1 cellular context compared by ENCODE assay signal in the genomic region with DNA sequence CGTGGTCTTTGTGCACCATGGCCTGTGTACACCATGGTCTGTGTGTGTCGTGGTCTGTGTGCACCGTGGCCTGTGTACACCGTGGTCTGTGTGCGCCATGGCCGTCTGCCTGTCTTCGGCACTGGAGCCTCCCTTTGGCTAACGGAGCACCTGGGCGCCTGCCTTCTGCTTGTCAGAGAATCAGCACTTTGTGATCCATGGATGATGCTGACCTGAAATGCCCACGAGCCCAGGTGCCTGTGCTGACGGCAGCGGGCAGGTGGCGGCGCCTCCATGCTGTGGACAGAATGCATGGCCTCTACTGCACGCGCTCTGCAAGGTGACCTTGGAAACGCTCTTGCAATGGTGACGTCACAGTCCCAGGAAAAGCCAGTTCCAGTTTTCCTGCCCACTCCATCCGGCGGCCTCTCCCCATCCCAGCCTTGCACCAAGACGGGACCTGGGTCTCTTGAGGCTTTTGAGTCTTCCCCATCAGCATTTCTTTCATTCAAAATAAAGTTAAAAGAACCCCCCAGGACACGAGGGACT.
A peak's percentile ranks its signal among the peaks of the same experiment; 100 is the strongest.
TF ChIP-seq lines count a peak whose summit lies in the region.

No MANE protein-coding gene starts in this region.

TF ChIP-seq in K562, 482 proteins besides CTCF, POLR2A, EP300 and RAD21:
- peak; percentile 42; the same call in 1 of the 2 replicates for TF ChIP-seq ATF7 (IDR thresholded peaks at IDR 0.05)
- no peak for TF ChIP-seq ZNF354B (CRISPR knock-in tag; IDR thresholded peaks at IDR 0.05)
- no peak for TF ChIP-seq STAT5A (IDR thresholded peaks at IDR 0.05; ENCODE audit: borderline replicate concordance, low read length)
- no peak for TF ChIP-seq HDAC1 (IDR thresholded peaks at IDR 0.05)
- TF ChIP-seq, protein P1, sequence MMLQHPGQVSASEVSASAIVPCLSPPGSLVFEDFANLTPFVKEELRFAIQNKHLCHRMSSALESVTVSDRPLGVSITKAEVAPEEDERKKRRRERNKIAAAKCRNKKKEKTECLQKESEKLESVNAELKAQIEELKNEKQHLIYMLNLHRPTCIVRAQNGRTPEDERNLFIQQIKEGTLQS (IDR thresholded peaks at IDR 0.05), result peak; percentile 38; the same call in 1 of the 2 replicates
- TF ChIP-seq, protein P1 (CRISPR knock-in tag; conservative IDR thresholded peaks at IDR 0.05), result no peak
- TF ChIP-seq ESRRA (IDR thresholded peaks at IDR 0.05; ENCODE audit: borderline replicate concordance, low read depth), result peak; percentile 87
- TF ChIP-seq GATAD2A (IDR thresholded peaks at IDR 0.05), result no peak
- no peak for TF ChIP-seq DIDO1 (tag; IDR thresholded peaks at IDR 0.05; ENCODE audit: low read depth)
- no peak for TF ChIP-seq HEY1 (CRISPR knock-in tag; IDR thresholded peaks at IDR 0.05; ENCODE audit: borderline replicate concordance)
- TF ChIP-seq, protein P2, sequence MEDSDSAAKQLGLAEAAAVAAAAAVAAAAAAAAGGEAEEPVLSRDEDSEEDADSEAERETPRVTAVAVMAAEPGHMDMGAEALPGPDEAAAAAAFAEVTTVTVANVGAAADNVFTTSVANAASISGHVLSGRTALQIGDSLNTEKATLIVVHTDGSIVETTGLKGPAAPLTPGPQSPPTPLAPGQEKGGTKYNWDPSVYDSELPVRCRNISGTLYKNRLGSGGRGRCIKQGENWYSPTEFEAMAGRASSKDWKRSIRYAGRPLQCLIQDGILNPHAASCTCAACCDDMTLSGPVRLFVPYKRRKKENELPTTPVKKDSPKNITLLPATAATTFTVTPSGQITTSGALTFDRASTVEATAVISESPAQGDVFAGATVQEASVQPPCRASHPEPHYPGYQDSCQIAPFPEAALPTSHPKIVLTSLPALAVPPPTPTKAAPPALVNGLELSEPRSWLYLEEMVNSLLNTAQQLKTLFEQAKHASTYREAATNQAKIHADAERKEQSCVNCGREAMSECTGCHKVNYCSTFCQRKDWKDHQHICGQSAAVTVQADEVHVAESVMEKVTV (CRISPR knock-in tag; IDR thresholded peaks at IDR 0.05), result no peak
- TF ChIP-seq, protein P3, sequence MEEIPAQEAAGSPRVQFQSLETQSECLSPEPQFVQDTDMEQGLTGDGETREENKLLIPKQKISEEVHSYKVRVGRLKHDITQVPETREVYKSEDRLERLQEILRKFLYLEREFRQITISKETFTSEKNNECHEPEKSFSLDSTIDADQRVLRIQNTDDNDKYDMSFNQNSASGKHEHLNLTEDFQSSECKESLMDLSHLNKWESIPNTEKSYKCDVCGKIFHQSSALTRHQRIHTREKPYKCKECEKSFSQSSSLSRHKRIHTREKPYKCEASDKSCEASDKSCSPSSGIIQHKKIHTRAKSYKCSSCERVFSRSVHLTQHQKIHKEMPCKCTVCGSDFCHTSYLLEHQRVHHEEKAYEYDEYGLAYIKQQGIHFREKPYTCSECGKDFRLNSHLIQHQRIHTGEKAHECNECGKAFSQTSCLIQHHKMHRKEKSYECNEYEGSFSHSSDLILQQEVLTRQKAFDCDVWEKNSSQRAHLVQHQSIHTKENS (CRISPR knock-in tag; IDR thresholded peaks at IDR 0.05), result no peak
- no peak for TF ChIP-seq BRD4 (IDR thresholded peaks at IDR 0.05)
- TF ChIP-seq, protein P4, sequence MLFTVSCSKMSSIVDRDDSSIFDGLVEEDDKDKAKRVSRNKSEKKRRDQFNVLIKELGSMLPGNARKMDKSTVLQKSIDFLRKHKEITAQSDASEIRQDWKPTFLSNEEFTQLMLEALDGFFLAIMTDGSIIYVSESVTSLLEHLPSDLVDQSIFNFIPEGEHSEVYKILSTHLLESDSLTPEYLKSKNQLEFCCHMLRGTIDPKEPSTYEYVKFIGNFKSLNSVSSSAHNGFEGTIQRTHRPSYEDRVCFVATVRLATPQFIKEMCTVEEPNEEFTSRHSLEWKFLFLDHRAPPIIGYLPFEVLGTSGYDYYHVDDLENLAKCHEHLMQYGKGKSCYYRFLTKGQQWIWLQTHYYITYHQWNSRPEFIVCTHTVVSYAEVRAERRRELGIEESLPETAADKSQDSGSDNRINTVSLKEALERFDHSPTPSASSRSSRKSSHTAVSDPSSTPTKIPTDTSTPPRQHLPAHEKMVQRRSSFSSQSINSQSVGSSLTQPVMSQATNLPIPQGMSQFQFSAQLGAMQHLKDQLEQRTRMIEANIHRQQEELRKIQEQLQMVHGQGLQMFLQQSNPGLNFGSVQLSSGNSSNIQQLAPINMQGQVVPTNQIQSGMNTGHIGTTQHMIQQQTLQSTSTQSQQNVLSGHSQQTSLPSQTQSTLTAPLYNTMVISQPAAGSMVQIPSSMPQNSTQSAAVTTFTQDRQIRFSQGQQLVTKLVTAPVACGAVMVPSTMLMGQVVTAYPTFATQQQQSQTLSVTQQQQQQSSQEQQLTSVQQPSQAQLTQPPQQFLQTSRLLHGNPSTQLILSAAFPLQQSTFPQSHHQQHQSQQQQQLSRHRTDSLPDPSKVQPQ (CRISPR knock-in tag; IDR thresholded peaks at IDR 0.05; ENCODE audit: borderline replicate concordance), result no peak
- TF ChIP-seq TFAM (CRISPR knock-in tag; conservative IDR thresholded peaks at IDR 0.05), result no peak
- TF ChIP-seq ATF1 (CRISPR knock-in tag; IDR thresholded peaks at IDR 0.05), result no peak
- 0 out of 2 replicates have a peak, but pooled peaks have one; percentile 34 for TF ChIP-seq ATF1 (tag; IDR thresholded peaks at IDR 0.05)
- TF ChIP-seq CREM (IDR thresholded peaks at IDR 0.05; ENCODE audit: low read depth), result peak; percentile 35; the same call in 1 of the 2 replicates
- TF ChIP-seq RUNX1 (IDR thresholded peaks at IDR 0.05; ENCODE audit: low read depth), result no peak
- no peak for TF ChIP-seq MECOM (CRISPR knock-in tag; IDR thresholded peaks at IDR 0.05)
- no peak for TF ChIP-seq ZNF778 (CRISPR knock-in tag; IDR thresholded peaks at IDR 0.05)
- TF ChIP-seq, protein P5, sequence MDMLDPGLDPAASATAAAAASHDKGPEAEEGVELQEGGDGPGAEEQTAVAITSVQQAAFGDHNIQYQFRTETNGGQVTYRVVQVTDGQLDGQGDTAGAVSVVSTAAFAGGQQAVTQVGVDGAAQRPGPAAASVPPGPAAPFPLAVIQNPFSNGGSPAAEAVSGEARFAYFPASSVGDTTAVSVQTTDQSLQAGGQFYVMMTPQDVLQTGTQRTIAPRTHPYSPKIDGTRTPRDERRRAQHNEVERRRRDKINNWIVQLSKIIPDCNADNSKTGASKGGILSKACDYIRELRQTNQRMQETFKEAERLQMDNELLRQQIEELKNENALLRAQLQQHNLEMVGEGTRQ (CRISPR knock-in tag; IDR thresholded peaks at IDR 0.05), result no peak
- TF ChIP-seq KDM2B (CRISPR knock-in tag; IDR thresholded peaks at IDR 0.05), result no peak
- no peak for TF ChIP-seq ZBTB17 (CRISPR knock-in tag; IDR thresholded peaks at IDR 0.05)
